8 cellular contexts compared by ENCODE assay signal in the genomic region with DNA sequence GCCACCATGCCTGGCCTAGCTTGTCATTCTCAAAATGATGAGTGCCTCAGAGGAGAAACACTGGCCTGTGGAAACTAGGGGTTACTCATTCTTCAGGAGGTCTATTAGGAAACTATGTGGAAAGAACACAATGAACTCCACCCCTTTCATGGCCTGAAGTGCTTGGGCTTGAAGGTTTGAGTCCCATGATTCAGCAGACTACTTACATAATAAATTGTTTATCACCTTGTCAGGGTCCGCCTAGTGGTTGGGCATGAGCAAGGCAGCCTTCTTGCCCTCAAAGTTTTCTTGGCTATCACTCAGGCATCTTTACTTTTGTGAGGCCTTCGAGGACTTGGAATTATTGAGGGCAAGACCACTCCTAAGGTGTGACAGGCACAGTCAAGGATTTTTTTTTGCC.
DNase-seq lines count a peak whose midpoint lies in the region; ATAC-seq and TF ChIP-seq lines count a peak whose summit lies in the region.

No MANE protein-coding gene starts in this region.

- H3K27me3 Mint-ChIP-seq in chondrocyte (ENCODE audit: low read depth), result peaks cover 2% of the 10 kb centered on the region

- peak; percentile 44 for DNase-seq in HT-29 (ENCODE audit: low spot score)
- DNase-seq in chondrocyte (ENCODE audit: low spot score), result no peak
- no peak for DNase-seq in NCI-H2107 (lab: John Stamatoyannopoulos, UW)
- DNase-seq in stimulated activated CD4-positive, alpha-beta T cell treated with anti-CD3 and anti-CD28 coated beads, Interleukin-2, amount 100 ng/mL, for 24 hours, result no peak
- no peak for DNase-seq in cerebellar nuclear complex (lab: John Stamatoyannopoulos, UW)

- TF ChIP-seq CTCF in C4-2B (conservative IDR thresholded peaks at IDR 0.05), result peak; percentile 61
- TF ChIP-seq CTCF in chondrocyte (IDR thresholded peaks at IDR 0.05), result peak; percentile 58

- no peak overlapping the region for H3K4me3 Mint-ChIP-seq in chondrocyte (ENCODE audit: unreplicated experiment)

- H3K27ac Mint-ChIP-seq in chondrocyte (ENCODE audit: unreplicated experiment), result no peak overlapping the region

- ATAC-seq in GM19467 (IDR thresholded peaks at IDR 0.05; ENCODE audit: unreplicated experiment) (peak; percentile 84), HG03097 (IDR thresholded peaks at IDR 0.05; ENCODE audit: low FRiP score, unreplicated experiment) (no peak)

- no peaks in the 10 kb centered on the region for H3K4me1 Mint-ChIP-seq in chondrocyte (ENCODE audit: low read depth)

- H3K27ac ChIP-seq in C4-2B, result no peak overlapping the region

- no peaks in the 10 kb centered on the region for H3K9me3 Mint-ChIP-seq in chondrocyte (ENCODE audit: low read depth)

- no peaks in the 10 kb centered on the region for H3K36me3 Mint-ChIP-seq in chondrocyte (ENCODE audit: low read depth)
